Comparison of ENCODE assay signal across 2 cellular contexts in the genomic region with DNA sequence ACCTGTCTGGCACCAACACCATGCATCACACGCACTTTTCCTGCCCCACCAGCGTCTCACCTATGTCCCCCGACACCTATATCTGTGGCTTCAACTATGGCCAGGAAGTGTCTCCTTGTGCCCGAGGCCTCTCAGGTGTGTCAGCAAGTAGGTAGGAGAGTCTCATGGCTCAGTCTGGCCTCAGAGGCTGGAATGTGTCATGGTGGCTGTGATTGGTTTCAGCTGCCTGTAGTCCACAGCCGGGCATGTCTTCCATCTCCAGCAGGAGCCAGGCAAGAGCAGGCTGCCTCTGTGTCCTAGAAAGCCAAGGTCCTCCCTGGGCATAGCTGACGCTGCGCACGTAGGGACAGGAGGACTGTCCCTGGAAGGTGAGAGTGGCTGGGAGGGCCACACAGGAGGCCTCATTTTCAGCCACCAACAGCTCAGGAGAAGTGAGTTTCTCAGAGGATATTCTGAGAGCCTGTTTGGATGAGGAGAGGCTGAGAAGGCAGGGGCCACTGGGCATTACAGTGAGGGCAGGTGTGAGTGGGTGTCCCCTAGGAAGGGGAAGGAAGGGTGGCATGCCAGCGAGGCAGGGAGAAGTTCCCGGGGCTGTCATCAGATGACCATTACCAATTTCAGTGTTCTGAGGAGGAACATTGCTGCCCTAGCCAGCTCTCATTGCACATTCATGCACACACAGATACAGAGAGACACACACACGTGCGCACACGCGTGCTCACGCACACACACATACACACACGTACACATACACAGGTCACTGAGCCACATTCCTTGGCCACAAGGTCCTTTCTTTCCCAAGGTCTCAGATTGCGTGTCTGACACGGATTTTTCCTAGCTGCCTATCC.
TF ChIP-seq lines count a peak whose summit lies in the region.

No MANE protein-coding gene starts in this region.

TF ChIP-seq in GM12891, 5 proteins besides CTCF, POLR2A, EP300 and RAD21:
- TF ChIP-seq SPI1 (IDR thresholded peaks at IDR 0.05; ENCODE audit: low read depth, low read length) (no peak), POU2F2 (IDR thresholded peaks at IDR 0.05; ENCODE audit: low read depth, low read length) (no peak), TAF1 (IDR thresholded peaks at IDR 0.05; ENCODE audit: low read depth, low read length) (no peak), POLR2AphosphoS5 (IDR thresholded peaks at IDR 0.05; ENCODE audit: low read depth, low read length) (no peak), PAX5 (IDR thresholded peaks at IDR 0.05; ENCODE audit: insufficient read depth, low read length, severe bottlenecking) (no peak)
TF ChIP-seq in GM12891: peak in this region for 0.

TF ChIP-seq in GM12878, 131 proteins besides CTCF, POLR2A, EP300 and RAD21:
- TF ChIP-seq, protein P1, sequence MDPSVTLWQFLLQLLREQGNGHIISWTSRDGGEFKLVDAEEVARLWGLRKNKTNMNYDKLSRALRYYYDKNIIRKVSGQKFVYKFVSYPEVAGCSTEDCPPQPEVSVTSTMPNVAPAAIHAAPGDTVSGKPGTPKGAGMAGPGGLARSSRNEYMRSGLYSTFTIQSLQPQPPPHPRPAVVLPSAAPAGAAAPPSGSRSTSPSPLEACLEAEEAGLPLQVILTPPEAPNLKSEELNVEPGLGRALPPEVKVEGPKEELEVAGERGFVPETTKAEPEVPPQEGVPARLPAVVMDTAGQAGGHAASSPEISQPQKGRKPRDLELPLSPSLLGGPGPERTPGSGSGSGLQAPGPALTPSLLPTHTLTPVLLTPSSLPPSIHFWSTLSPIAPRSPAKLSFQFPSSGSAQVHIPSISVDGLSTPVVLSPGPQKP (IDR thresholded peaks at IDR 0.05; ENCODE audit: low read depth, low read length) = no peak
- TF ChIP-seq BRCA1 (IDR thresholded peaks at IDR 0.05; ENCODE audit: low read depth, low read length) (no peak), NR2C1 (IDR thresholded peaks at IDR 0.05) (no peak), JUNB (IDR thresholded peaks at IDR 0.05) (no peak), IRF4 (IDR thresholded peaks at IDR 0.05; ENCODE audit: low read depth, low read length) (no peak), CREB1 (IDR thresholded peaks at IDR 0.05; ENCODE audit: low read depth) (no peak), ASH2L (IDR thresholded peaks at IDR 0.05; ENCODE audit: borderline replicate concordance, low read depth) (no peak)
- TF ChIP-seq, protein P2, sequence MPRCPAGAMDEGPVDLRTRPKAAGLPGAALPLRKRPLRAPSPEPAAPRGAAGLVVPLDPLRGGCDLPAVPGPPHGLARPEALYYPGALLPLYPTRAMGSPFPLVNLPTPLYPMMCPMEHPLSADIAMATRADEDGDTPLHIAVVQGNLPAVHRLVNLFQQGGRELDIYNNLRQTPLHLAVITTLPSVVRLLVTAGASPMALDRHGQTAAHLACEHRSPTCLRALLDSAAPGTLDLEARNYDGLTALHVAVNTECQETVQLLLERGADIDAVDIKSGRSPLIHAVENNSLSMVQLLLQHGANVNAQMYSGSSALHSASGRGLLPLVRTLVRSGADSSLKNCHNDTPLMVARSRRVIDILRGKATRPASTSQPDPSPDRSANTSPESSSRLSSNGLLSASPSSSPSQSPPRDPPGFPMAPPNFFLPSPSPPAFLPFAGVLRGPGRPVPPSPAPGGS (IDR thresholded peaks at IDR 0.05; ENCODE audit: borderline replicate concordance, insufficient read depth, low read depth, low read length, poor library complexity, severe bottlenecking) = peak; percentile 76
